In genomic region chr12:14723763-14724162, GRCh38 we compare ENCODE assay signal across 8 cellular contexts. TPM values are rescaled to one million over a fixed set of nuclear protein-coding genes. Genes with fewer than 3 reads are reported as not detected.
DNase-seq lines count a peak whose midpoint lies in the region; ATAC-seq, FAIRE-seq and TF ChIP-seq lines count a peak whose summit lies in the region.

No MANE protein-coding gene starts in this region.

- H3K27me3 ChIP-seq in DND-41 (ENCODE audit: insufficient read depth, low read length, poor library complexity) (peaks cover 3% of the 10 kb centered on the region), SJCRH30 (no peaks in the 10 kb centered on the region), cardiac muscle cell (no peaks in the 10 kb centered on the region), small intestine (ENCODE audit: control insufficient read depth in 2 of 2, insufficient read depth in 2 of 2, low read length in 2 of 2) (no peaks in the 10 kb centered on the region)

- H3K4me1 ChIP-seq in DND-41 (ENCODE audit: insufficient read depth, low read length) (no peaks in the 10 kb centered on the region), SJCRH30 (no peaks in the 10 kb centered on the region), cardiac muscle cell (ENCODE audit: low read depth) (no peaks in the 10 kb centered on the region), small intestine (ENCODE audit: control insufficient read depth in 2 of 2, insufficient read depth in 1 of 2, low read depth in 1 of 2, low read length in 1 of 2) (no peaks in the 10 kb centered on the region)

- H2AFZ ChIP-seq in DND-41 (ENCODE audit: low read depth, low read length), result no peak overlapping the region

- H3K36me3 ChIP-seq in DND-41 (ENCODE audit: insufficient read depth, low read length) (no peaks in the 10 kb centered on the region), SJCRH30 (no peaks in the 10 kb centered on the region; the same call in 1 of the 2 replicates), cardiac muscle cell (no peaks in the 10 kb centered on the region), small intestine (ENCODE audit: control insufficient read depth in 2 of 2, insufficient read depth in 2 of 2, low read length in 2 of 2) (no peaks in the 10 kb centered on the region)

- no peak overlapping the region for H3K4me2 ChIP-seq in DND-41 (ENCODE audit: insufficient read depth, low read length)

- H3K9me3 ChIP-seq in DND-41 (ENCODE audit: insufficient read depth, low read length, severe bottlenecking) (no peaks in the 10 kb centered on the region), SJCRH30 (replicated peaks) (no peaks in the 10 kb centered on the region), cardiac muscle cell (ENCODE audit: low read depth) (no peaks in the 10 kb centered on the region), small intestine (ENCODE audit: control insufficient read depth, low read depth) (no peaks in the 10 kb centered on the region)

- no peaks in the 10 kb centered on the region for H3K79me2 ChIP-seq in DND-41 (ENCODE audit: insufficient read depth, low read length)

- ATAC-seq in DND-41 (ENCODE audit: insufficient read depth, low read depth) (peak; percentile 92), HG03159 (IDR thresholded peaks at IDR 0.05; ENCODE audit: unreplicated experiment) (peak; percentile 57), GM18502 (IDR thresholded peaks at IDR 0.05; ENCODE audit: poor library complexity, unreplicated experiment) (no peak), GM18909 (IDR thresholded peaks at IDR 0.05; ENCODE audit: poor library complexity, unreplicated experiment) (no peak)

- DNase-seq in DND-41 (peak; percentile 59), SJCRH30 (peak; percentile 40 to 71), cardiac muscle cell (ENCODE audit: low read depth in 1 of 2, low spot score in 1 of 2) (peak; percentile 27 to 81), small intestine (peak; percentile 72)
- DNase-seq in activated gamma-delta T cell treated with anti-CD3 and anti-CD28 coated beads, Interleukin-2, amount 50 U/mL, for 16 hours (ENCODE audit: low read depth), result peak; percentile 22

- H3K4me3 ChIP-seq in DND-41 (ENCODE audit: low read depth in 1 of 2, low read length in 2 of 2) (no peak overlapping the region), SJCRH30 (no peak overlapping the region), cardiac muscle cell (no peak overlapping the region), small intestine (ENCODE audit: low read depth in 1 of 2, low read length in 2 of 2) (no peak overlapping the region)

- H4K20me1 ChIP-seq in DND-41 (ENCODE audit: insufficient read depth, low read length), result no peaks in the 10 kb centered on the region

- WGBS in small intestine, 3 donors, result 35 to 52% (median 50%) methylated on average over 4 of the region's 4 CpGs

- no peak overlapping the region for H3K9ac ChIP-seq in DND-41 (ENCODE audit: low read depth, low read length)

- TF ChIP-seq CTCF in DND-41 (IDR thresholded peaks at IDR 0.05; ENCODE audit: borderline replicate concordance, extremely low read depth, low read length, poor library complexity, severe bottlenecking) (peak; percentile 89), cardiac muscle cell (IDR thresholded peaks at IDR 0.05; ENCODE audit: low read depth, low read length) (peak; percentile 80)

- FAIRE-seq in small intestine (lab: Jason Lieb, UNC), result no peak

- no peak overlapping the region for H3K27ac ChIP-seq in DND-41 (ENCODE audit: low read length)
- no peak overlapping the region for H3K27ac ChIP-seq in SJCRH30
- H3K27ac ChIP-seq in cardiac muscle cell, result no peak overlapping the region
- no peak overlapping the region for H3K27ac ChIP-seq in small intestine (ENCODE audit: low read depth in 1 of 2, low read length in 1 of 2)

RNA-seq across cellular contexts. Expression of gene GUCY2C, which starts 27.4 kb away (rescaled TPM):
- total RNA-seq in SJCRH30 (2014; rRNA removed; shearing (Covaris generic)), result not detected in 2 replicates
- total RNA-seq in cardiac muscle cell, result not detected in 2 replicates
- 0.05 and 0.07 TPM in 2 replicates for polyA plus RNA-seq in cardiac muscle cell
- 10 to 100 TPM; 34.9 to 57.4 (median 46.1) TPM for polyA plus RNA-seq in small intestine

Comparison
In these comparisons a context has a peak if more than half of its experiments do, and no peak if none do; other contexts are left out.
1. ATAC-seq: peak in DND-41 (single experiment) and HG03159 (single experiment); none in GM18502 (single experiment) and GM18909 (single experiment).
2. DNase-seq: peak in every context shown above with its lines; median percentile 72 in small intestine; 59 in DND-41; 56 in SJCRH30; 54 in cardiac muscle cell; 22 in activated gamma-delta T cell treated with anti-CD3 and anti-CD28 coated beads, Interleukin-2, amount 50 U/mL, for 16 hours.